10 cellular contexts compared by ENCODE assay signal in the genomic region with DNA sequence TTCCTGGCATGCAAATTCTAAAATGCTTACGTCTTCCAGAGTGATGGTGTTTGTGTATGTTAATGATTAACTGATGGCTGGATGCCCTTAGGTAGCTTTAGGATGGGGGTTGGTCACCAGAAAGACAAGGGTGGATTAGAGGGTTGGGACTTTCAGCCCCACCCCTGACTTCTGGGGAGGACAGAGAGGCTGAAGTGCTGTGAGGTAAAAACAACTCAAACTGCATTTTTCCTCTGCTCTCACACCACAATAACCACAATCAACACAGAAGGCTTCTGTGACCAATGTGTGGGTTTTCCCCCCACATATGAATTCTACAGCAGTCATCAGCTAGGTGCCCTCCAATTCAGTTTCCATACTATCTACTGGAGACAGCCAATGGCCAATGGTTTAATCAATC. TPM values are rescaled to one million over a fixed set of nuclear protein-coding genes. Genes with fewer than 3 reads are reported as not detected.
DNase-seq lines count a peak whose midpoint lies in the region; ATAC-seq and TF ChIP-seq lines count a peak whose summit lies in the region.
"Had no signal": no experiment of that assay in that cellular context is flagged by ENCODE, and none has a peak within 500 bp of the region (broad histone marks: within the 10 kb centered on the region; RNA-seq: fewer than 3 reads in every experiment).

No MANE protein-coding gene starts in this region.

- ATAC-seq in GM18907 (IDR thresholded peaks at IDR 0.05; ENCODE audit: unreplicated experiment) (peak; percentile 99), HG03469 (IDR thresholded peaks at IDR 0.05; ENCODE audit: unreplicated experiment) (peak; percentile 87)
- ATAC-seq: Right ventricle myocardium inferior had no signal

- intact Hi-C loops in Caco-2 (cut with micrococcal nuclease; ENCODE audit: unreplicated experiment): no loop called here

- no peaks in the 10 kb centered on the region for H3K36me3 Mint-ChIP-seq in Caco-2 (ENCODE audit: insufficient read depth, unreplicated experiment)

- H3K27me3 Mint-ChIP-seq in Caco-2 (ENCODE audit: insufficient read depth, unreplicated experiment): peaks cover 6% of the 10 kb centered on the region

- H3K4me3 ChIP-seq in Caco-2 (ENCODE audit: low read depth, low read length): no peak overlapping the region

- H3K9me3 Mint-ChIP-seq in Caco-2 (ENCODE audit: unreplicated experiment): no peaks in the 10 kb centered on the region

- no peaks in the 10 kb centered on the region; the same call in 1 of the 2 replicates for H3K4me1 ChIP-seq in Caco-2

- no peaks in the 10 kb centered on the region for H3K36me3 ChIP-seq in Caco-2 (ENCODE audit: control insufficient read depth, insufficient read depth, low read length)

- H3K4me1 Mint-ChIP-seq in Caco-2 (ENCODE audit: low read depth, unreplicated experiment): no peaks in the 10 kb centered on the region

- no peak overlapping the region for H3K4me3 Mint-ChIP-seq in Caco-2 (ENCODE audit: unreplicated experiment)

- BruUV-seq in Caco-2 (replicated peaks; lab: Mats Ljungman, UMichigan): no TSS peak

- POLR2A ChIA-PET in Caco-2 (lab: Charles Lee): no interaction called here

- CTCF ChIA-PET in Caco-2 (lab: Charles Lee): no interaction called here

- no peak overlapping the region for H3K27ac Mint-ChIP-seq in Caco-2 (ENCODE audit: unreplicated experiment)

- peak; percentile 66 for DNase-seq in H4 (ENCODE audit: low spot score)
- DNase-seq in iris pigment epithelial cell (ENCODE audit: low read depth): peak; percentile 13
- DNase-seq in NCI-H1436 treated with DMSO at 0.1 percent for 48 hours (lab: John Stamatoyannopoulos, UW): no peak
- no peak for DNase-seq in NCI-H524 treated with DMSO at 0.1 percent for 48 hours (lab: John Stamatoyannopoulos, UW)
- DNase-seq in NCI-H82 treated with DMSO at 0.1 percent for 48 hours (lab: John Stamatoyannopoulos, UW; ENCODE audit: unreplicated experiment): no peak
- DNase-seq in Caco-2: no peak
- DNase-seq: activated T-cell treated with anti-CD3 and anti-CD28 coated beads, Interleukin-2, amount 50 U/mL, for 48 hours had no signal

- H3K27me3 ChIP-seq in Caco-2 (replicated peaks; ENCODE audit: control insufficient read depth, insufficient read depth, low read length): no peaks in the 10 kb centered on the region

- no peaks in the 10 kb centered on the region for H3K9me3 ChIP-seq in Caco-2

- no peak for TF ChIP-seq CTCF in Caco-2 (IDR thresholded peaks at IDR 0.05; ENCODE audit: insufficient read depth in 1 of 2, low read depth in 1 of 2, low read length in 1 of 2, severe bottlenecking in 1 of 2, unreplicated experiment in 1 of 2)

RNA-seq across cellular contexts. Expression of gene DDIT4L, which starts 18.7 kb away (rescaled TPM):
- 0.53 TPM in 1 of 2 replicates, not detected in the other for total RNA-seq in H4 (2014; rRNA removed; shearing (Covaris generic))
- total RNA-seq in Caco-2 (2022): 4.0 and 4.7 TPM in 2 replicates

Comparison
In these comparisons a context has a peak if more than half of its experiments do, and no peak if none do; other contexts are left out.
1. DNase-seq: peak in H4 (single experiment) and iris pigment epithelial cell (single experiment); none in NCI-H1436 treated with DMSO at 0.1 percent for 48 hours (single experiment), NCI-H524 treated with DMSO at 0.1 percent for 48 hours (single experiment), NCI-H82 treated with DMSO at 0.1 percent for 48 hours (single experiment) and Caco-2 (0 of 2).